In the genomic region with DNA sequence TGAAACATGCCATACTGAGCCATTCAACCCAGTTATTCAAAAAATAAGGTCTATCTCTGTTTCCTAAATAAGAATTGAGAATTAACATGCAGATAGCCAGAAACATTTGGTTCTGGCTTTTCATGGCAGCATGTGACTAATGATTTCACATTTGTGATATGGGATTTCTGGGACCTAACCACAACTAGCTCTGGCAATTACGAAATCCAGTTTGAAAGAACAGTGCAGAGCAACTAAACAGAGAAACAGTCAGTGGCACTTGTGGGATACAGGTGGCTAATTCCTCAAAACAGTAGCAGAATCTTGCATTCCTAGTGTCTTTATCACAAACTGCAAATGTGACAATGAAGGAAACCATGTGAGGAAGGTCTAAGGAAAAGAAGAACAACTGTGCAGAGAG, we compare ENCODE assay signal across 13 cellular contexts.
DNase-seq lines count a peak whose midpoint lies in the region; ATAC-seq and TF ChIP-seq lines count a peak whose summit lies in the region.
"Had no signal": no experiment of that assay in that cellular context is flagged by ENCODE, and none has a peak within 500 bp of the region (broad histone marks: within the 10 kb centered on the region; RNA-seq: fewer than 3 reads in every experiment).

No MANE protein-coding gene starts in this region.

- DNase-seq in H4 (ENCODE audit: low spot score) (peak; percentile 80), PC-3 (peak; percentile 76), fibroblast of lung (ENCODE audit: low read depth in 2 of 2) (peak; percentile 87 to 95), retinal pigment epithelial cell (ENCODE audit: low read depth) (peak; percentile 76), ascending aorta (ENCODE audit: low spot score in 2 of 2) (no peak)
- DNase-seq in activated T-helper 1 cell treated with anti-CD3 and anti-CD28 coated beads, Interleukin-12 subunit alpha, Interleukin-12 subunit beta, Interleukin-2, Interleukin-4 antibody, amounts not matched to agents 30 ng/mL and 10 ng/mL and 1 ng/mL, durations not matched to agents 14 hours and 24 hours and 36 hours (ENCODE audit: low spot score) = no peak
- DNase-seq: activated gamma-delta T cell; effector CD8-positive, alpha-beta T cell; GOT3; immature natural killer cell; NCI-H1694; RPMI8226 had no signal

- BruUV-seq in PC-3 (replicated peaks; lab: Mats Ljungman, UMichigan) = TSS peak; percentile 76

- no peaks in the 10 kb centered on the region for H3K9me3 Mint-ChIP-seq in activated T-helper 1 cell treated with anti-CD3 and anti-CD28 coated beads, Interleukin-12 subunit alpha, Interleukin-12 subunit beta, Interleukin-2, Interleukin-4 antibody, amounts not matched to agents 30 ng/mL and 10 ng/mL and 1 ng/mL, durations not matched to agents 14 hours and 24 hours and 36 hours

- POLR2A ChIA-PET in PC-3 (lab: Charles Lee; ENCODE audit: unreplicated experiment) = no interaction called here

- no peaks in the 10 kb centered on the region for H3K36me3 Mint-ChIP-seq in activated T-helper 1 cell treated with anti-CD3 and anti-CD28 coated beads, Interleukin-12 subunit alpha, Interleukin-12 subunit beta, Interleukin-2, Interleukin-4 antibody, amounts not matched to agents 30 ng/mL and 10 ng/mL and 1 ng/mL, durations not matched to agents 14 hours and 24 hours and 36 hours (ENCODE audit: low read depth)
- H3K36me3 Mint-ChIP-seq: immature natural killer cell had no signal

- peak; percentile 43 for ATAC-seq in PC-3
- no peak for ATAC-seq in GM21576 (IDR thresholded peaks at IDR 0.05; ENCODE audit: unreplicated experiment)

- intact Hi-C loops in PC-3 (cut with micrococcal nuclease) (loop anchor here (1.0 to 2.0 kb wide), 3 partner anchors 25 to 72 kb away; no protein-coding TSS in a partner anchor), ascending aorta (cut with DNase I) (no loop called here)
- intact Hi-C loops in activated T-helper 1 cell treated with anti-CD3 and anti-CD28 coated beads, Interleukin-12 subunit alpha, Interleukin-12 subunit beta, Interleukin-2, Interleukin-4 antibody, amounts not matched to agents 30 ng/mL and 10 ng/mL and 1 ng/mL, durations not matched to agents 14 hours and 24 hours and 36 hours (cut with micrococcal nuclease) = no loop called here

- H3K9ac ChIP-seq in PC-3 (ENCODE audit: low read length) (peak overlapping the region; percentile 46), fibroblast of lung (ENCODE audit: insufficient read depth, low read length) (no peak overlapping the region)

- CTCF ChIA-PET in PC-3 (lab: Charles Lee) = no interaction called here

- H3K4me1 ChIP-seq in PC-3 (ENCODE audit: insufficient read depth, low read length) = peaks cover 32% of the 10 kb centered on the region
- peaks cover 3% of the 10 kb centered on the region for H3K4me1 ChIP-seq in fibroblast of lung (ENCODE audit: control insufficient read depth, extremely low read depth, insufficient read depth, low read length)
- H3K4me1 ChIP-seq in ascending aorta = no peaks in the 10 kb centered on the region

- H3K4me3 ChIP-seq in PC-3 (ENCODE audit: low read length) (peak overlapping the region; percentile 7; the same call in 1 of the 2 replicates), fibroblast of lung (replicated peaks in 1 of 4; ENCODE audit: control extremely low read depth in 1 of 4, insufficient read depth in 1 of 4, low read depth in 3 of 4, low read length in 4 of 4) (no peak overlapping the region), retinal pigment epithelial cell (ENCODE audit: low read length) (no peak overlapping the region), ascending aorta (no peak overlapping the region)

- H4K20me1 ChIP-seq in PC-3 (ENCODE audit: low read length) (no peaks in the 10 kb centered on the region), fibroblast of lung (ENCODE audit: control insufficient read depth, extremely low read depth, insufficient read depth, low read length) (no peaks in the 10 kb centered on the region)

- H3F3A ChIP-seq in PC-3 (ENCODE audit: low read length, unreplicated experiment) = peaks cover 12% of the 10 kb centered on the region

- no peaks in the 10 kb centered on the region for H3K4me1 Mint-ChIP-seq in activated T-helper 1 cell treated with anti-CD3 and anti-CD28 coated beads, Interleukin-12 subunit alpha, Interleukin-12 subunit beta, Interleukin-2, Interleukin-4 antibody, amounts not matched to agents 30 ng/mL and 10 ng/mL and 1 ng/mL, durations not matched to agents 14 hours and 24 hours and 36 hours (ENCODE audit: low read depth)
- H3K4me1 Mint-ChIP-seq: immature natural killer cell had no signal

- H3K4me3 Mint-ChIP-seq in activated T-helper 1 cell treated with anti-CD3 and anti-CD28 coated beads, Interleukin-12 subunit alpha, Interleukin-12 subunit beta, Interleukin-2, Interleukin-4 antibody, amounts not matched to agents 30 ng/mL and 10 ng/mL and 1 ng/mL, durations not matched to agents 14 hours and 24 hours and 36 hours = no peak overlapping the region
- H3K4me3 Mint-ChIP-seq: immature natural killer cell had no signal

- H3K4me2 ChIP-seq in PC-3 (ENCODE audit: low read length) (peak overlapping the region; percentile 72), fibroblast of lung (ENCODE audit: extremely low read depth, insufficient read depth, low read length) (no peak overlapping the region)

- peak overlapping the region; percentile 87 for H3K27ac ChIP-seq in PC-3 (ENCODE audit: low read length)
- no peak overlapping the region for H3K27ac ChIP-seq in fibroblast of lung (ENCODE audit: insufficient read depth, low read length)
- H3K27ac ChIP-seq in ascending aorta = no peak overlapping the region

- no peaks in the 10 kb centered on the region for H3K27me3 ChIP-seq in PC-3 (ENCODE audit: low read length)
- H3K27me3 ChIP-seq in fibroblast of lung (ENCODE audit: control insufficient read depth, insufficient read depth, low read length) = no peaks in the 10 kb centered on the region
- H3K27me3 ChIP-seq in ascending aorta = no peaks in the 10 kb centered on the region

- TF ChIP-seq CTCF in PC-3 (conservative IDR thresholded peaks at IDR 0.05; ENCODE audit: low read depth, low read length) (no peak), fibroblast of lung (conservative IDR thresholded peaks at IDR 0.05 in 1 of 2, IDR thresholded peaks at IDR 0.05 in 1 of 2; ENCODE audit: low read depth in 1 of 2, low read length in 2 of 2) (no peak), retinal pigment epithelial cell (conservative IDR thresholded peaks at IDR 0.05; ENCODE audit: low read depth, low read length) (no peak), ascending aorta (IDR thresholded peaks at IDR 0.05) (no peak)

- no peaks in the 10 kb centered on the region for H3K27me3 Mint-ChIP-seq in activated T-helper 1 cell treated with anti-CD3 and anti-CD28 coated beads, Interleukin-12 subunit alpha, Interleukin-12 subunit beta, Interleukin-2, Interleukin-4 antibody, amounts not matched to agents 30 ng/mL and 10 ng/mL and 1 ng/mL, durations not matched to agents 14 hours and 24 hours and 36 hours (ENCODE audit: insufficient read depth)

- H3K79me2 ChIP-seq in PC-3 (ENCODE audit: low read length) = no peaks in the 10 kb centered on the region
- H3K79me2 ChIP-seq in fibroblast of lung (ENCODE audit: control insufficient read depth, insufficient read depth, low read length) = no peaks in the 10 kb centered on the region

- H2AFZ ChIP-seq in PC-3 (ENCODE audit: low read length) (peak overlapping the region; percentile 30; the same call in 1 of the 2 replicates), fibroblast of lung (ENCODE audit: low read length) (no peak overlapping the region)

- no peaks in the 10 kb centered on the region for H3K9me2 ChIP-seq in PC-3 (replicated peaks; ENCODE audit: low read length)

- no peaks in the 10 kb centered on the region for H3K36me3 ChIP-seq in PC-3 (ENCODE audit: low read depth, low read length)
- no peaks in the 10 kb centered on the region for H3K36me3 ChIP-seq in fibroblast of lung (ENCODE audit: control insufficient read depth, insufficient read depth, low read length)
- no peaks in the 10 kb centered on the region for H3K36me3 ChIP-seq in ascending aorta

- H3K9me3 ChIP-seq in PC-3 (ENCODE audit: low read length) = no peaks in the 10 kb centered on the region
- no peaks in the 10 kb centered on the region for H3K9me3 ChIP-seq in fibroblast of lung (ENCODE audit: control insufficient read depth, insufficient read depth, low read depth, low read length)
- no peaks in the 10 kb centered on the region for H3K9me3 ChIP-seq in ascending aorta

- no peak overlapping the region for H3K27ac Mint-ChIP-seq in activated T-helper 1 cell treated with anti-CD3 and anti-CD28 coated beads, Interleukin-12 subunit alpha, Interleukin-12 subunit beta, Interleukin-2, Interleukin-4 antibody, amounts not matched to agents 30 ng/mL and 10 ng/mL and 1 ng/mL, durations not matched to agents 14 hours and 24 hours and 36 hours
- H3K27ac Mint-ChIP-seq: immature natural killer cell had no signal

Comparison
In these comparisons a context has a peak if more than half of its experiments do, and no peak if none do; other contexts are left out.
1. DNase-seq: peak in H4 (single experiment), PC-3 (single experiment), fibroblast of lung (2 of 2) and retinal pigment epithelial cell (single experiment); none in ascending aorta (0 of 2) and activated T-helper 1 cell treated with anti-CD3 and anti-CD28 coated beads, Interleukin-12 subunit alpha, Interleukin-12 subunit beta, Interleukin-2, Interleukin-4 antibody, amounts not matched to agents 30 ng/mL and 10 ng/mL and 1 ng/mL, durations not matched to agents 14 hours and 24 hours and 36 hours (single experiment).